Comparison of ENCODE assay signal across 17 cellular contexts in genomic region chr5:107477492-107477891, GRCh38.
DNase-seq lines count a peak whose midpoint lies in the region; ATAC-seq, FAIRE-seq and TF ChIP-seq lines count a peak whose summit lies in the region.
"Had no signal": no experiment of that assay in that cellular context is flagged by ENCODE, and none has a peak within 500 bp of the region (broad histone marks: within the 10 kb centered on the region; RNA-seq: fewer than 3 reads in every experiment).

No MANE protein-coding gene starts in this region.

- H3K4me3 ChIP-seq in A549 (no peak overlapping the region), HUES48 (ENCODE audit: low read depth, low read length) (no peak overlapping the region), colonic mucosa (no peak overlapping the region), mucosa of descending colon (no peak overlapping the region), HAP-1 (no peak overlapping the region)
- H3K4me3 ChIP-seq: K562 had no signal

- ATAC-seq in A549 (no peak), mucosa of descending colon (peak; percentile 79), HG02571 (IDR thresholded peaks at IDR 0.05; ENCODE audit: unreplicated experiment) (no peak)
- ATAC-seq: K562 had no signal

- H3K9ac ChIP-seq in HUES48 (ENCODE audit: low read depth, low read length) (no peak overlapping the region), colonic mucosa (ENCODE audit: low read depth in 2 of 2, low read length in 2 of 2) (no peak overlapping the region)

- peak; percentile 13 for FAIRE-seq in A549 (lab: Jason Lieb, UNC)
- FAIRE-seq: K562 had no signal

- no peak for TF ChIP-seq POLR2A in A549 (IDR thresholded peaks at IDR 0.05; ENCODE audit: low read length)

- H3K4me2 ChIP-seq in A549 = peak overlapping the region; percentile 60; the same call in 2 of the 3 replicates

- intact Hi-C loops in colonic mucosa (cut with DNase I) = no loop called here
- intact Hi-C loops in mucosa of descending colon (cut with DNase I, micrococcal nuclease) = no loop called here

- H3K36me3 ChIP-seq in HUES48 (ENCODE audit: control insufficient read depth, insufficient read depth, low read length) (no peaks in the 10 kb centered on the region), colonic mucosa (no peaks in the 10 kb centered on the region), mucosa of descending colon (ENCODE audit: low read depth) (no peaks in the 10 kb centered on the region), HAP-1 (replicated peaks) (no peaks in the 10 kb centered on the region)

- DNase-seq in A549 (ENCODE audit: low read depth in 1 of 2, low spot score in 1 of 2) = no peak
- no peak for DNase-seq in colonic mucosa
- no peak for DNase-seq in mucosa of descending colon
- DNase-seq in HuH-7.5 (ENCODE audit: low spot score) = no peak
- no peak for DNase-seq in RPMI8226
- DNase-seq in HAP-1 (ENCODE audit: low spot score in 2 of 2) = no peak
- DNase-seq: activated gamma-delta T cell; DMS79 treated with DMSO at 0.1 percent for 48 hours; effector CD4-positive, alpha-beta T cell; HFFc6; islet precursor cell; NCI-H1048; SHP77 treated with DMSO at 0.1 percent for 48 hours; substantia nigra had no signal

- H3K27me3 ChIP-seq in HUES48 (ENCODE audit: control insufficient read depth, insufficient read depth, low read length) (no peaks in the 10 kb centered on the region), colonic mucosa (no peaks in the 10 kb centered on the region), HAP-1 (ENCODE audit: low read depth) (no peaks in the 10 kb centered on the region)

- no peak for TF ChIP-seq EP300 in A549 (IDR thresholded peaks at IDR 0.05)

- no peaks in the 10 kb centered on the region for H3K9me3 ChIP-seq in A549
- no peaks in the 10 kb centered on the region for H3K9me3 ChIP-seq in HUES48 (ENCODE audit: control insufficient read depth, insufficient read depth, low read length)
- no peaks in the 10 kb centered on the region for H3K9me3 ChIP-seq in colonic mucosa
- no peaks in the 10 kb centered on the region for H3K9me3 ChIP-seq in mucosa of descending colon
- H3K9me3 ChIP-seq in HAP-1 = no peaks in the 10 kb centered on the region

- in situ Hi-C loops in HAP-1 (cut with MboI; ENCODE audit: low sequenced_read_pairs) = no loop called here

- TF ChIP-seq CTCF in A549 (IDR thresholded peaks at IDR 0.05) (no peak), colonic mucosa (IDR thresholded peaks at IDR 0.05) (no peak), mucosa of descending colon (IDR thresholded peaks at IDR 0.05) (no peak)

- peak overlapping the region; percentile 60 to 69; a peak in 4 of 6 replicates for H3K27ac ChIP-seq in A549
- peak overlapping the region; percentile 79 for H3K27ac ChIP-seq in HUES48 (ENCODE audit: low read depth, low read length)
- H3K27ac ChIP-seq in colonic mucosa = peak overlapping the region; percentile 14

- no peak for TF ChIP-seq RAD21 in A549 (conservative IDR thresholded peaks at IDR 0.05 in 1 of 2, IDR thresholded peaks at IDR 0.05 in 1 of 2)

- CTCF ChIA-PET in A549 (lab: Yijun Ruan, JAX) = interaction anchor here (1.3 kb wide), 1 partner anchor 53 kb away, joined by 3 read pairs; no protein-coding TSS in a partner anchor

- POLR2A ChIA-PET in A549 (lab: Yijun Ruan, JAX) = no interaction called here

- H3K4me1 ChIP-seq in A549 (peaks cover 88% of the 10 kb centered on the region), HUES48 (ENCODE audit: control insufficient read depth, insufficient read depth, low read length) (peaks cover 66% of the 10 kb centered on the region), colonic mucosa (peaks cover 7% of the 10 kb centered on the region), mucosa of descending colon (ENCODE audit: low read depth) (peaks cover 9% of the 10 kb centered on the region), HAP-1 (peaks cover 26% of the 10 kb centered on the region)

TF ChIP-seq in A549, 52 proteins besides CTCF, POLR2A, EP300 and RAD21:
- TF ChIP-seq BHLHE40 (IDR thresholded peaks at IDR 0.05; ENCODE audit: low read depth, low read length) = no peak
- TF ChIP-seq ESRRA (IDR thresholded peaks at IDR 0.05; ENCODE audit: borderline replicate concordance, low read length) = no peak
- TF ChIP-seq RCOR1 (IDR thresholded peaks at IDR 0.05; ENCODE audit: low read depth, low read length) = no peak
- no peak for TF ChIP-seq EHMT2 (IDR thresholded peaks at IDR 0.05; ENCODE audit: low read depth)
- no peak for TF ChIP-seq ZSCAN20 (CRISPR knock-in tag; IDR thresholded peaks at IDR 0.05)

Comparison
In these comparisons a context has a peak if more than half of its experiments do, and no peak if none do; other contexts are left out.
1. H3K27ac ChIP-seq: peak in every context shown above with its lines; median percentile 79 in HUES48; 64 in A549; 14 in colonic mucosa.